1 cellular context compared by ENCODE assay signal in the genomic region with DNA sequence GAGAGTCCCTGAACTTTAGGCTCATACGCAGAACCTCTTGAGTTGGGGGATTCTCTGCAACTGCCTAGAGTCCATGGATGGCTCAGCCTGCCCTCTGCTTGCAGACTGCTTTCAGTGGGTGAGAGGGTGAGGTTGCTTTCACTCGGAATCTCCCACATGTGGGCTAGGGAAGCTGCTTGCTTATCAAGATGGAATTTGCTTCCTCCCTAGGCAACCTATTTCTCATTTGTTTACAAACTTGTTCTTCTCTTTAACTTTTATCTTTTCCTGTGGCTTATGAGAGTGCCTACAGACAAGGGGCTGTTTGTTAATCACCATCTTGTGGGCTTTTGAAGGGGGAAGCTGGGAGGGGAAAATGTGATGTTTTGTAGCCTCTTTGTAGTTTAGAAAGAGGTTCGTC.
TF ChIP-seq lines count a peak whose summit lies in the region.

No MANE protein-coding gene starts in this region.

TF ChIP-seq in H1, 55 proteins besides CTCF, POLR2A, EP300 and RAD21 (continued from another document):
- TF ChIP-seq, protein P1, sequence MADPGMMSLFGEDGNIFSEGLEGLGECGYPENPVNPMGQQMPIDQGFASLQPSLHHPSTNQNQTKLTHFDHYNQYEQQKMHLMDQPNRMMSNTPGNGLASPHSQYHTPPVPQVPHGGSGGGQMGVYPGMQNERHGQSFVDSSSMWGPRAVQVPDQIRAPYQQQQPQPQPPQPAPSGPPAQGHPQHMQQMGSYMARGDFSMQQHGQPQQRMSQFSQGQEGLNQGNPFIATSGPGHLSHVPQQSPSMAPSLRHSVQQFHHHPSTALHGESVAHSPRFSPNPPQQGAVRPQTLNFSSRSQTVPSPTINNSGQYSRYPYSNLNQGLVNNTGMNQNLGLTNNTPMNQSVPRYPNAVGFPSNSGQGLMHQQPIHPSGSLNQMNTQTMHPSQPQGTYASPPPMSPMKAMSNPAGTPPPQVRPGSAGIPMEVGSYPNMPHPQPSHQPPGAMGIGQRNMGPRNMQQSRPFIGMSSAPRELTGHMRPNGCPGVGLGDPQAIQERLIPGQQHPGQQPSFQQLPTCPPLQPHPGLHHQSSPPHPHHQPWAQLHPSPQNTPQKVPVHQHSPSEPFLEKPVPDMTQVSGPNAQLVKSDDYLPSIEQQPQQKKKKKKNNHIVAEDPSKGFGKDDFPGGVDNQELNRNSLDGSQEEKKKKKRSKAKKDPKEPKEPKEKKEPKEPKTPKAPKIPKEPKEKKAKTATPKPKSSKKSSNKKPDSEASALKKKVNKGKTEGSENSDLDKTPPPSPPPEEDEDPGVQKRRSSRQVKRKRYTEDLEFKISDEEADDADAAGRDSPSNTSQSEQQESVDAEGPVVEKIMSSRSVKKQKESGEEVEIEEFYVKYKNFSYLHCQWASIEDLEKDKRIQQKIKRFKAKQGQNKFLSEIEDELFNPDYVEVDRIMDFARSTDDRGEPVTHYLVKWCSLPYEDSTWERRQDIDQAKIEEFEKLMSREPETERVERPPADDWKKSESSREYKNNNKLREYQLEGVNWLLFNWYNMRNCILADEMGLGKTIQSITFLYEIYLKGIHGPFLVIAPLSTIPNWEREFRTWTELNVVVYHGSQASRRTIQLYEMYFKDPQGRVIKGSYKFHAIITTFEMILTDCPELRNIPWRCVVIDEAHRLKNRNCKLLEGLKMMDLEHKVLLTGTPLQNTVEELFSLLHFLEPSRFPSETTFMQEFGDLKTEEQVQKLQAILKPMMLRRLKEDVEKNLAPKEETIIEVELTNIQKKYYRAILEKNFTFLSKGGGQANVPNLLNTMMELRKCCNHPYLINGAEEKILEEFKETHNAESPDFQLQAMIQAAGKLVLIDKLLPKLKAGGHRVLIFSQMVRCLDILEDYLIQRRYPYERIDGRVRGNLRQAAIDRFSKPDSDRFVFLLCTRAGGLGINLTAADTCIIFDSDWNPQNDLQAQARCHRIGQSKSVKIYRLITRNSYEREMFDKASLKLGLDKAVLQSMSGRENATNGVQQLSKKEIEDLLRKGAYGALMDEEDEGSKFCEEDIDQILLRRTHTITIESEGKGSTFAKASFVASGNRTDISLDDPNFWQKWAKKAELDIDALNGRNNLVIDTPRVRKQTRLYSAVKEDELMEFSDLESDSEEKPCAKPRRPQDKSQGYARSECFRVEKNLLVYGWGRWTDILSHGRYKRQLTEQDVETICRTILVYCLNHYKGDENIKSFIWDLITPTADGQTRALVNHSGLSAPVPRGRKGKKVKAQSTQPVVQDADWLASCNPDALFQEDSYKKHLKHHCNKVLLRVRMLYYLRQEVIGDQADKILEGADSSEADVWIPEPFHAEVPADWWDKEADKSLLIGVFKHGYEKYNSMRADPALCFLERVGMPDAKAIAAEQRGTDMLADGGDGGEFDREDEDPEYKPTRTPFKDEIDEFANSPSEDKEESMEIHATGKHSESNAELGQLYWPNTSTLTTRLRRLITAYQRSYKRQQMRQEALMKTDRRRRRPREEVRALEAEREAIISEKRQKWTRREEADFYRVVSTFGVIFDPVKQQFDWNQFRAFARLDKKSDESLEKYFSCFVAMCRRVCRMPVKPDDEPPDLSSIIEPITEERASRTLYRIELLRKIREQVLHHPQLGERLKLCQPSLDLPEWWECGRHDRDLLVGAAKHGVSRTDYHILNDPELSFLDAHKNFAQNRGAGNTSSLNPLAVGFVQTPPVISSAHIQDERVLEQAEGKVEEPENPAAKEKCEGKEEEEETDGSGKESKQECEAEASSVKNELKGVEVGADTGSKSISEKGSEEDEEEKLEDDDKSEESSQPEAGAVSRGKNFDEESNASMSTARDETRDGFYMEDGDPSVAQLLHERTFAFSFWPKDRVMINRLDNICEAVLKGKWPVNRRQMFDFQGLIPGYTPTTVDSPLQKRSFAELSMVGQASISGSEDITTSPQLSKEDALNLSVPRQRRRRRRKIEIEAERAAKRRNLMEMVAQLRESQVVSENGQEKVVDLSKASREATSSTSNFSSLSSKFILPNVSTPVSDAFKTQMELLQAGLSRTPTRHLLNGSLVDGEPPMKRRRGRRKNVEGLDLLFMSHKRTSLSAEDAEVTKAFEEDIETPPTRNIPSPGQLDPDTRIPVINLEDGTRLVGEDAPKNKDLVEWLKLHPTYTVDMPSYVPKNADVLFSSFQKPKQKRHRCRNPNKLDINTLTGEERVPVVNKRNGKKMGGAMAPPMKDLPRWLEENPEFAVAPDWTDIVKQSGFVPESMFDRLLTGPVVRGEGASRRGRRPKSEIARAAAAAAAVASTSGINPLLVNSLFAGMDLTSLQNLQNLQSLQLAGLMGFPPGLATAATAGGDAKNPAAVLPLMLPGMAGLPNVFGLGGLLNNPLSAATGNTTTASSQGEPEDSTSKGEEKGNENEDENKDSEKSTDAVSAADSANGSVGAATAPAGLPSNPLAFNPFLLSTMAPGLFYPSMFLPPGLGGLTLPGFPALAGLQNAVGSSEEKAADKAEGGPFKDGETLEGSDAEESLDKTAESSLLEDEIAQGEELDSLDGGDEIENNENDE (IDR thresholded peaks at IDR 0.05; ENCODE audit: insufficient replicate concordance, low read length): no peak
- no peak for TF ChIP-seq EZH2 (IDR thresholded peaks at IDR 0.05; ENCODE audit: low read depth, low read length, severe bottlenecking)
- no peak for TF ChIP-seq SP4 (IDR thresholded peaks at IDR 0.05; ENCODE audit: low read length)
- no peak for TF ChIP-seq ATF2 (IDR thresholded peaks at IDR 0.05; ENCODE audit: low read length)
- TF ChIP-seq SIRT6 (IDR thresholded peaks at IDR 0.05; ENCODE audit: low read length): no peak
- TF ChIP-seq PHF8 (conservative IDR thresholded peaks at IDR 0.05; ENCODE audit: low read depth, low read length): no peak
- TF ChIP-seq CBX8 (IDR thresholded peaks at IDR 0.05; ENCODE audit: borderline replicate concordance, low read depth, low read length): no peak
